12 cellular contexts compared by ENCODE assay signal in genomic region chr5:117131048-117131679, GRCh38.
A peak's percentile ranks its signal among the peaks of the same experiment; 100 is the strongest.
DNase-seq lines count a peak whose midpoint lies in the region; ATAC-seq, FAIRE-seq and TF ChIP-seq lines count a peak whose summit lies in the region.
"Had no signal": no experiment of that assay in that cellular context is flagged by ENCODE, and none has a peak within 500 bp of the region (broad histone marks: within the 10 kb centered on the region; RNA-seq: fewer than 3 reads in every experiment).

No MANE protein-coding gene starts in this region.

- 10 to 15% methylated on average over 3 of the region's 3 CpGs for WGBS in GM23248 (ENCODE audit: low coverage in 1 of 2, low lambda C conversion rate in 2 of 2, missing lambda C conversion rate in 2 of 2), 2 experiments

- DNase-seq in cerebellar cortex (ENCODE audit: low spot score) = peak; percentile 46
- no peak for DNase-seq in GM23248
- no peak for DNase-seq in kidney
- DNase-seq in D721Med (ENCODE audit: insufficient read length, low spot score) = no peak
- DNase-seq in HK-2 (ENCODE audit: unreplicated experiment) = no peak
- DNase-seq: CD4-positive, CD25-positive, alpha-beta regulatory T cell; NCI-H226 had no signal

- no peaks in the 10 kb centered on the region for H3K27me3 ChIP-seq in GM23248 (replicated peaks; ENCODE audit: insufficient read depth)
- H3K27me3 ChIP-seq: pancreas had no signal

- H3F3A ChIP-seq in GM23248 (ENCODE audit: insufficient read depth) = no peaks in the 10 kb centered on the region

- no peaks in the 10 kb centered on the region for H3K79me2 ChIP-seq in GM23248 (ENCODE audit: insufficient read depth)

- in situ Hi-C loops in GM23248 (cut with MboI) = no loop called here

- ATAC-seq in GM18508 (IDR thresholded peaks at IDR 0.05; ENCODE audit: insufficient read depth, unreplicated experiment) (peak; percentile 97), GM21528 (IDR thresholded peaks at IDR 0.05; ENCODE audit: low FRiP score, unreplicated experiment) (peak; percentile 97), HG03175 (IDR thresholded peaks at IDR 0.05; ENCODE audit: unreplicated experiment) (peak; percentile 74)

- no peaks in the 10 kb centered on the region for H3K9me2 ChIP-seq in GM23248 (ENCODE audit: insufficient read depth)

- no peak overlapping the region for H2AFZ ChIP-seq in GM23248

- FAIRE-seq in kidney (lab: Jason Lieb, UNC) = no peak
- FAIRE-seq in D721Med (lab: Jason Lieb, UNC) = no peak
- FAIRE-seq: pancreas had no signal

- H3K27ac ChIP-seq in GM23248 (no peak overlapping the region), kidney (ENCODE audit: low read depth in 2 of 2, low read length in 2 of 2) (no peak overlapping the region)
- H3K27ac ChIP-seq: HL-60, pancreas had no signal

- no peak overlapping the region for H3K9ac ChIP-seq in GM23248
- no peak overlapping the region for H3K9ac ChIP-seq in kidney (ENCODE audit: low read length in 2 of 2)

- intact Hi-C loops in kidney (cut with DNase I) = no loop called here

- H3K4me1 ChIP-seq in GM23248 (ENCODE audit: insufficient read depth) = no peaks in the 10 kb centered on the region
- H3K4me1 ChIP-seq in kidney (ENCODE audit: control insufficient read depth in 1 of 2, insufficient read depth in 1 of 2, low read depth in 1 of 2, low read length in 2 of 2) = no peaks in the 10 kb centered on the region
- H3K4me1 ChIP-seq: pancreas had no signal

- H3K4me2 ChIP-seq in GM23248 (ENCODE audit: unreplicated experiment) = no peak overlapping the region

- H4K20me1 ChIP-seq in GM23248 (ENCODE audit: insufficient read depth) = no peaks in the 10 kb centered on the region

- TF ChIP-seq CTCF in kidney (IDR thresholded peaks at IDR 0.05; ENCODE audit: borderline replicate concordance, extremely low read depth, insufficient read depth) (no peak), D721Med (IDR thresholded peaks at IDR 0.05; ENCODE audit: insufficient read depth, missing control alignments) (no peak)

- H3K9me3 ChIP-seq in GM23248 (ENCODE audit: low read depth) = peaks cover 1% of the 10 kb centered on the region
- H3K9me3 ChIP-seq in kidney (ENCODE audit: control insufficient read depth in 1 of 2, low read length in 2 of 2) = no peaks in the 10 kb centered on the region
- H3K9me3 ChIP-seq: pancreas had no signal

- H3K36me3 ChIP-seq in GM23248 (ENCODE audit: low read depth) = no peaks in the 10 kb centered on the region
- H3K36me3 ChIP-seq in kidney (ENCODE audit: control insufficient read depth in 1 of 2, insufficient read depth in 2 of 2, low read length in 2 of 2) = no peaks in the 10 kb centered on the region
- H3K36me3 ChIP-seq: pancreas had no signal

- no peak overlapping the region for H3K4me3 ChIP-seq in GM23248
- H3K4me3 ChIP-seq in kidney (ENCODE audit: low read length in 2 of 2) = no peak overlapping the region
- H3K4me3 ChIP-seq: pancreas had no signal
